In genomic region chr3:126389112-126389791, GRCh38 we compare ENCODE assay signal across 8 cellular contexts. TPM values are rescaled to one million over a fixed set of nuclear protein-coding genes. Genes with fewer than 3 reads are reported as not detected.
DNase-seq lines count a peak whose midpoint lies in the region; ATAC-seq, FAIRE-seq and TF ChIP-seq lines count a peak whose summit lies in the region.

No MANE protein-coding gene starts in this region.

- H3K4me3 Mint-ChIP-seq in activated T-helper 2 cell treated with anti-CD3 and anti-CD28 coated beads, Interferon-gamma antibody, Interleukin-2, Interleukin-4, amounts not matched to agents 10 μg/mL and 5 μg/mL and 100 μg/mL, durations not matched to agents 14 hours and 24 hours and 36 hours (ENCODE audit: low read depth): no peak overlapping the region
- H3K4me3 Mint-ChIP-seq in nephron progenitor cell: peak overlapping the region; percentile 41

- H3K36me3 ChIP-seq in thymus (ENCODE audit: control insufficient read depth, insufficient read depth): no peaks in the 10 kb centered on the region

- no peaks in the 10 kb centered on the region for H3K4me1 ChIP-seq in thymus (ENCODE audit: control insufficient read depth, insufficient read depth, low read length)

- H3K36me3 Mint-ChIP-seq in activated T-helper 2 cell treated with anti-CD3 and anti-CD28 coated beads, Interferon-gamma antibody, Interleukin-2, Interleukin-4, amounts not matched to agents 10 μg/mL and 5 μg/mL and 100 μg/mL, durations not matched to agents 14 hours and 24 hours and 36 hours (ENCODE audit: low read depth): no peaks in the 10 kb centered on the region
- no peaks in the 10 kb centered on the region for H3K36me3 Mint-ChIP-seq in nephron progenitor cell (ENCODE audit: low read depth)

- H3K9me3 ChIP-seq in thymus (ENCODE audit: control insufficient read depth): no peaks in the 10 kb centered on the region

- 5% methylated on average over 58 of the region's 58 CpGs for WGBS in thymus

- H3K4me3 ChIP-seq in thymus (ENCODE audit: low read length): peak overlapping the region; percentile 23

- H3K27ac Mint-ChIP-seq in activated T-helper 2 cell treated with anti-CD3 and anti-CD28 coated beads, Interferon-gamma antibody, Interleukin-2, Interleukin-4, amounts not matched to agents 10 μg/mL and 5 μg/mL and 100 μg/mL, durations not matched to agents 14 hours and 24 hours and 36 hours: no peak overlapping the region
- no peak overlapping the region for H3K27ac Mint-ChIP-seq in nephron progenitor cell

- TF ChIP-seq CTCF in nephron progenitor cell (IDR thresholded peaks at IDR 0.05): peak; percentile 82

- FAIRE-seq in frontal cortex (lab: Jason Lieb, UNC): no peak

- intact Hi-C loops in activated T-helper 2 cell treated with anti-CD3 and anti-CD28 coated beads, Interferon-gamma antibody, Interleukin-2, Interleukin-4, amounts not matched to agents 10 μg/mL and 5 μg/mL and 100 μg/mL, durations not matched to agents 14 hours and 24 hours and 36 hours (cut with micrococcal nuclease): loop anchor here (5.0 kb wide), 1 partner anchor 252 kb away; no protein-coding TSS in a partner anchor

- no peak for DNase-seq in activated CD4-positive, CD25-positive, alpha-beta regulatory T cell (lab: John Stamatoyannopoulos, UW)
- DNase-seq in NCI-H82 treated with DMSO at 0.1 percent for 48 hours (lab: John Stamatoyannopoulos, UW; ENCODE audit: unreplicated experiment) (peak; percentile 11), frontal cortex (ENCODE audit: low spot score in 2 of 2) (peak; percentile 85 to 91), nephron progenitor cell (peak; percentile 84)
- peak; percentile 14 for DNase-seq in activated T-helper 2 cell treated with anti-CD3 and anti-CD28 coated beads, Interferon-gamma antibody, Interleukin-2, Interleukin-4, amounts not matched to agents 10 μg/mL and 5 μg/mL and 100 μg/mL, durations not matched to agents 14 hours and 24 hours and 36 hours (ENCODE audit: low spot score)

- peaks cover 3% of the 10 kb centered on the region for H3K4me1 Mint-ChIP-seq in activated T-helper 2 cell treated with anti-CD3 and anti-CD28 coated beads, Interferon-gamma antibody, Interleukin-2, Interleukin-4, amounts not matched to agents 10 μg/mL and 5 μg/mL and 100 μg/mL, durations not matched to agents 14 hours and 24 hours and 36 hours (ENCODE audit: low read depth)
- peaks cover 1% of the 10 kb centered on the region for H3K4me1 Mint-ChIP-seq in nephron progenitor cell

- peaks cover 49% of the 10 kb centered on the region for H3K27me3 Mint-ChIP-seq in activated T-helper 2 cell treated with anti-CD3 and anti-CD28 coated beads, Interferon-gamma antibody, Interleukin-2, Interleukin-4, amounts not matched to agents 10 μg/mL and 5 μg/mL and 100 μg/mL, durations not matched to agents 14 hours and 24 hours and 36 hours (ENCODE audit: low read depth)
- peaks cover 55% of the 10 kb centered on the region for H3K27me3 Mint-ChIP-seq in nephron progenitor cell (ENCODE audit: low read depth, poor library complexity)

- no peaks in the 10 kb centered on the region for H3K9me3 Mint-ChIP-seq in activated T-helper 2 cell treated with anti-CD3 and anti-CD28 coated beads, Interferon-gamma antibody, Interleukin-2, Interleukin-4, amounts not matched to agents 10 μg/mL and 5 μg/mL and 100 μg/mL, durations not matched to agents 14 hours and 24 hours and 36 hours
- H3K9me3 Mint-ChIP-seq in nephron progenitor cell: peaks cover 8% of the 10 kb centered on the region

- peaks cover 18% of the 10 kb centered on the region for H3K27me3 ChIP-seq in thymus (ENCODE audit: control insufficient read depth, insufficient read depth)

- no peak overlapping the region for H3K27ac ChIP-seq in thymus (ENCODE audit: low read depth)

- peak; percentile 36 to 53 for ATAC-seq in activated CD4-positive, CD25-positive, alpha-beta regulatory T cell treated with anti-CD3 and anti-CD28 coated beads, Interleukin-2, amount 50 U/mL, for 24 hours
- ATAC-seq in HG03159 (IDR thresholded peaks at IDR 0.05; ENCODE audit: unreplicated experiment): peak; percentile 73

RNA-seq across cellular contexts. Expression of gene CFAP100, which starts 5.5 kb away (rescaled TPM):
- total RNA-seq in activated T-helper 2 cell treated with anti-CD3 and anti-CD28 coated beads, Interferon-gamma antibody, Interleukin-2, Interleukin-4, amounts not matched to agents 10 μg/mL and 5 μg/mL and 100 μg/mL, durations not matched to agents 14 hours and 24 hours and 36 hours: not detected in 2 replicates
- 3.7 TPM for total RNA-seq in frontal cortex
- polyA plus RNA-seq in thymus: 0.11 TPM

RNA-seq across cellular contexts. Expression of gene KLF15, which starts 32.0 kb away (rescaled TPM):
- total RNA-seq in activated T-helper 2 cell treated with anti-CD3 and anti-CD28 coated beads, Interferon-gamma antibody, Interleukin-2, Interleukin-4, amounts not matched to agents 10 μg/mL and 5 μg/mL and 100 μg/mL, durations not matched to agents 14 hours and 24 hours and 36 hours: 0.14 and 0.30 TPM in 2 replicates
- 2.0 TPM for total RNA-seq in frontal cortex
- polyA plus RNA-seq in thymus: 7.6 TPM

Comparison
In these comparisons a context has a peak if more than half of its experiments do, and no peak if none do; other contexts are left out.
1. DNase-seq: peak in NCI-H82 treated with DMSO at 0.1 percent for 48 hours (single experiment), activated T-helper 2 cell treated with anti-CD3 and anti-CD28 coated beads, Interferon-gamma antibody, Interleukin-2, Interleukin-4, amounts not matched to agents 10 μg/mL and 5 μg/mL and 100 μg/mL, durations not matched to agents 14 hours and 24 hours and 36 hours (single experiment), frontal cortex (2 of 2) and nephron progenitor cell (single experiment); none in activated CD4-positive, CD25-positive, alpha-beta regulatory T cell (0 of 4).